Comparison of ENCODE assay signal across 26 cellular contexts in the genomic region with DNA sequence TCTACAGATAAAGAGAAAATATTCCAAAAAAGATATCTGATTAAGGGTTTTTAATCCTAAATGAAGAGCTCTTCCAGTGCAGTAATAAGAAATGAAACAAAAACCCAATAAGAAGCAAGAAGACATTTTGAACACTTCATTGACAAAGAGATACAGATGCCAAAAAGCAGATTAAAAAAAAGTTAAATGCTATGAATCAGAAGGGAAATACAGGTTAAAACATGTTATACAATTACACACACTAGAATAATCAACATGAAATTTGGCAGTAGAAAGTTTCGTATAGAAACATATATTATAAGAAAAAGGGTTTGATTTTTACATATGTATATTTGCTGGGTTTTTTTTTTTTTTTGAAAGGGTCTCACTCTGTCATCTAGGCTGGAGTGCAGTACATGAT.
"Had no signal": no experiment of that assay in that cellular context is flagged by ENCODE, and none has a peak within 500 bp of the region (broad histone marks: within the 10 kb centered on the region; RNA-seq: fewer than 3 reads in every experiment).

No MANE protein-coding gene starts in this region.

- H3K4me3 ChIP-seq: neural progenitor cell, ovary, psoas muscle, right lobe of liver, sigmoid colon, stomach, thoracic aorta, thyroid gland, tibial nerve, upper lobe of right lung, uterus had no signal

- H3K79me2 ChIP-seq: parathyroid adenoma had no signal

- DNase-seq: naive thymus-derived CD4-positive, alpha-beta T cell; natural killer cell; occipital lobe; ovary; posterior cingulate gyrus; psoas muscle; right cardiac atrium; right lobe of liver; sigmoid colon; small intestine; stimulated activated CD4-positive, alpha-beta T cell treated with anti-CD3 and anti-CD28 coated beads, Interleukin-12 subunit alpha, Interleukin-12 subunit beta, amount 100 ng/mL, for 4 hours; stimulated activated CD4-positive, alpha-beta T cell treated with anti-CD3 and anti-CD28 coated beads, Interleukin-1b, Interleukin-23, amount 100 ng/mL, for 48 hours; stimulated activated CD4-positive, alpha-beta T cell treated with anti-CD3 and anti-CD28 coated beads, Interleukin-4, amount 100 ng/mL, for 1 hour; stimulated activated CD4-positive, alpha-beta T cell treated with anti-CD3 and anti-CD28 coated beads, Interleukin-4, amount 100 ng/mL, for 4 hours; stimulated activated CD8-positive, alpha-beta memory T cell treated with anti-CD3 and anti-CD28 coated beads, Interleukin-4, amount 100 ng/mL, for 48 hours; stimulated activated naive CD4-positive, alpha-beta T cell; stomach; thyroid gland; trophoblast cell; upper lobe of right lung; uterus had no signal

- H3K9me3 ChIP-seq: ovary, psoas muscle, right lobe of liver, sigmoid colon, thoracic aorta, thyroid gland, upper lobe of right lung, uterus had no signal

- H3K4me1 ChIP-seq: neural progenitor cell, parathyroid adenoma, psoas muscle, right lobe of liver, sigmoid colon, stomach, thyroid gland, tibial nerve, upper lobe of right lung, uterus had no signal

- ATAC-seq: naive thymus-derived CD4-positive, alpha-beta T cell; natural killer cell; psoas muscle; right cardiac atrium; right lobe of liver; stimulated activated memory B cell treated with anti-CD40 and anti-IgM and Interleukin-4, amounts not matched to agents 10 μg/mL and 1 μg/mL and 100 μg/mL, for 72 hours; upper lobe of right lung had no signal

- H3K27ac ChIP-seq: neural progenitor cell, ovary, parathyroid adenoma, psoas muscle, right lobe of liver, sigmoid colon, stomach, thoracic aorta, thyroid gland, tibial nerve, upper lobe of right lung, uterus had no signal

- H2AFZ ChIP-seq: neural progenitor cell, parathyroid adenoma had no signal

- H3K27me3 ChIP-seq: neural progenitor cell, ovary, right lobe of liver, sigmoid colon, stomach, thyroid gland, tibial nerve, upper lobe of right lung, uterus had no signal

- H3K9ac ChIP-seq: neural progenitor cell, parathyroid adenoma had no signal

- H3K4me2 ChIP-seq: neural progenitor cell had no signal

- H3K36me3 ChIP-seq: neural progenitor cell, ovary, right lobe of liver, sigmoid colon, stomach, thoracic aorta, thyroid gland, tibial nerve, upper lobe of right lung, uterus had no signal
